In the genomic region with DNA sequence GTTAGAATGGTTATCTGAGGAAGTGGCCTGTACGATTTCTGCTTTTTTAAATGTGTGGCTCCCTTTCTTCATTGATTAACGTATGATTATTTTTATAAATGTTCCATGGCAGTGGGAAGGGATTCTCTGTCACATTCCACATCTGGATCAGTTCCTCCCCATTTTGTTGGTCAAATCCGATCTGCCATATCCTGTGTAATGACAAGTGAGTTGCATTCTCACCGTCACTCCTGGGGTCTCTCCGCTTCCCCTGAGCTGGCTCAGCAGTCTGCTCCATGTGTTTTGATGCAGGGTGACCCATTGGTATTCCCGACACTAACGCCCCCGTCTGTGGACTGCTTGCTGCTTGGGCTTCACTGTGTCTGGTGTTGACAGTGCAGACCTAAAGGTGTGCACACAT, we compare ENCODE assay signal across 9 cellular contexts. TPM values are rescaled to one million over a fixed set of nuclear protein-coding genes. Genes with fewer than 3 reads are reported as not detected.
A peak's percentile ranks its signal among the peaks of the same experiment; 100 is the strongest.
DNase-seq lines count a peak whose midpoint lies in the region; ATAC-seq and TF ChIP-seq lines count a peak whose summit lies in the region.
"Had no signal": no experiment of that assay in that cellular context is flagged by ENCODE, and none has a peak within 500 bp of the region (broad histone marks: within the 10 kb centered on the region; RNA-seq: fewer than 3 reads in every experiment).

No MANE protein-coding gene starts in this region.

- intact Hi-C loops in natural killer cell (cut with micrococcal nuclease): no loop called here

- H3K9ac ChIP-seq in Loucy (ENCODE audit: low read depth, low read length, poor library complexity, severe bottlenecking): no peak overlapping the region

- TF ChIP-seq CTCF in Loucy (conservative IDR thresholded peaks at IDR 0.05; ENCODE audit: low read length): no peak
- TF ChIP-seq CTCF in natural killer cell (IDR thresholded peaks at IDR 0.05): no peak
- TF ChIP-seq CTCF in GM10266 (IDR thresholded peaks at IDR 0.05; ENCODE audit: control insufficient read depth, insufficient read depth, low read depth, missing control alignments): no peak

- H3K4me3 Mint-ChIP-seq in natural killer cell: peak overlapping the region; percentile 63

- peaks cover 12% of the 10 kb centered on the region for H3K4me1 ChIP-seq in Loucy (ENCODE audit: insufficient read depth, low read length, poor library complexity, severe bottlenecking)

- H3K36me3 Mint-ChIP-seq in natural killer cell: no peaks in the 10 kb centered on the region

- peaks cover 8% of the 10 kb centered on the region; the same call in 1 of the 2 replicates for H3K79me2 ChIP-seq in Loucy (ENCODE audit: insufficient read depth, low read length)

- no peaks in the 10 kb centered on the region for H3K27me3 ChIP-seq in Loucy (ENCODE audit: insufficient read depth, low read length, poor library complexity, severe bottlenecking)

- H3K9me3 Mint-ChIP-seq in natural killer cell: no peaks in the 10 kb centered on the region

- DNase-seq in CD1c-positive myeloid dendritic cell (ENCODE audit: extremely low spot score) (peak; percentile 40), caudate nucleus (lab: John Stamatoyannopoulos, UW) (no peak), natural killer cell (no peak), NCI-H2227 treated with DMSO at 0.1 percent for 48 hours (lab: John Stamatoyannopoulos, UW) (no peak), GM10266 (ENCODE audit: extremely low spot score) (no peak), H4 (ENCODE audit: low spot score) (no peak)
- DNase-seq in activated CD4-positive, alpha-beta T cell treated with anti-CD3 and anti-CD28 coated beads for 4 hours: no peak

- no peaks in the 10 kb centered on the region for H3K9me2 ChIP-seq in Loucy (replicated peaks; ENCODE audit: low read depth, low read length)

- ATAC-seq in natural killer cell: peak in 2 of 3 donors; percentile 13 to 25

- H3F3A ChIP-seq in Loucy (ENCODE audit: low read depth): no peaks in the 10 kb centered on the region

- no peak overlapping the region for H3K4me3 ChIP-seq in Loucy (ENCODE audit: low read length, poor library complexity, severe bottlenecking)
- H3K4me3 ChIP-seq: lung had no signal

- H3K4me2 ChIP-seq in Loucy (ENCODE audit: low read depth, low read length, poor library complexity, severe bottlenecking): peak overlapping the region; percentile 42

- peaks cover 14% of the 10 kb centered on the region for H4K20me1 ChIP-seq in Loucy (ENCODE audit: insufficient read depth, low read length, poor library complexity, severe bottlenecking)

- H2AFZ ChIP-seq in Loucy (ENCODE audit: low read length): no peak overlapping the region

- H3K27ac Mint-ChIP-seq in natural killer cell: peak overlapping the region; percentile 90 to 92

- H3K4me1 Mint-ChIP-seq in natural killer cell: peaks cover 59 to 73% of the 10 kb centered on the region in 2 donors

- H3K27ac ChIP-seq in caudate nucleus (ENCODE audit: low read depth, low read length): peak overlapping the region; percentile 24

- no peaks in the 10 kb centered on the region for H3K27me3 Mint-ChIP-seq in natural killer cell (ENCODE audit: low read depth in 2 of 2)

- H3K36me3 ChIP-seq in Loucy (ENCODE audit: insufficient read depth, low read length): no peaks in the 10 kb centered on the region; the same call in 1 of the 2 replicates

- H3K9me3 ChIP-seq in Loucy (ENCODE audit: insufficient read depth, low read depth, low read length): no peaks in the 10 kb centered on the region

RNA-seq across cellular contexts. Expression of a gene that starts 20.4 kb away (rescaled TPM):
- total RNA-seq in natural killer cell: 1,000 to 10,000 TPM; 1,031 to 1,768 (median 1,493) TPM
- total RNA-seq in H4 (2014; rRNA removed; shearing (Covaris generic)): 2.9 and 3.4 TPM in 2 replicates

RNA-seq across cellular contexts. Expression of a gene that starts 55.9 kb away (rescaled TPM):
- over 10,000 TPM; 32,911 to 36,726 (median 33,502) TPM for total RNA-seq in natural killer cell
- total RNA-seq in H4 (2014; rRNA removed; shearing (Covaris generic)): 168 and 177 TPM in 2 replicates

RNA-seq across cellular contexts. Expression of a gene that starts 56.5 kb away (rescaled TPM):
- total RNA-seq in natural killer cell: 10 to 100 TPM; 45.6 to 58.4 (median 57.7) TPM
- total RNA-seq in H4 (2014; rRNA removed; shearing (Covaris generic)): 16.3 and 37.3 TPM in 2 replicates

Comparison
In these comparisons a context has a peak if more than half of its experiments do, and no peak if none do; other contexts are left out.
1. RNA of a gene that starts 20.4 kb away (total RNA-seq): 1,031 to 1,768 TPM in natural killer cell; 2.9 to 3.4 TPM in H4; every median in the first group is over 100 times any median in the second.
2. RNA of a gene that starts 55.9 kb away (total RNA-seq): 32,911 to 36,726 TPM in natural killer cell; 168 to 177 TPM in H4; every median in the first group is over 100 times any median in the second.